Comparison of ENCODE assay signal across 8 cellular contexts in the genomic region with DNA sequence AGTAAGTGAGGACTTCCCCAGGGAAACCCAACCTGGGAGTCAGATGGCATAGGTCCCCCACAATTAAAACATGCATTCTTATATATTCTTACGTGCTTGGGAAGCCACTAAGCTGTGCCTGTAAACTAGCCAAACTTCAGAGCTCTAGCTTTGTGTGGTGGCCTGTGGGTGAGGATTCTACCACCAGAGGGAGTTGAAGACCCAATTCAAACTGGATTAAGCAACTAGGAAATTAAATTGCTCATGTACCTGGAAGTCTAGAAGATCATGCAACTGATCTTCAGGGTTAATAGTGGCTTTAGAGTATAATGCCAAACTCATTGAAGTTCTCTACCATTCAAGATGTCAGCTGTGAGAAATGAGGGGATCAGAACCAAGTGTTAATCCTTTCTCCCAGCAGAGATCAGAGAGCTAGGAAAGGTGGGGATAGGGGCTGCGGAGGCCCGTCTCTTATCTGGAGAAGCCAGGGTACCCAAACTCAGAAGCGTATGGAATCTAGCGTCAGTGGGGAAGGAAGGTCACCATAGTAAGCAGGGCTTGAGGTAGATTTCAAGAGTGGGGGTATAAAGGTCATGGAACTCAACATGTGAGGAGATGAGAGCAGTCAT. TPM values are rescaled to one million over a fixed set of nuclear protein-coding genes. Genes with fewer than 3 reads are reported as not detected.
A peak's percentile ranks its signal among the peaks of the same experiment; 100 is the strongest.
DNase-seq lines count a peak whose midpoint lies in the region; ATAC-seq, FAIRE-seq and TF ChIP-seq lines count a peak whose summit lies in the region.

No MANE protein-coding gene starts in this region.

- DNase-seq in Ammon's horn (ENCODE audit: low spot score) (peak; percentile 65), GM23338 (ENCODE audit: low spot score) (peak; percentile 58), NCI-H82 (lab: John Stamatoyannopoulos, UW) (peak; percentile 74), H1 (ENCODE audit: low read depth in 1 of 2, low spot score in 2 of 2) (no peak), nephron progenitor cell (peak; percentile 27), cortex of kidney (lab: John Stamatoyannopoulos, UW) (no peak), uterus (no peak)

- no peaks in the 10 kb centered on the region for H3K36me3 Mint-ChIP-seq in GM23338 (ENCODE audit: low read depth)
- H3K36me3 Mint-ChIP-seq in nephron progenitor cell (ENCODE audit: low read depth), result no peaks in the 10 kb centered on the region

- no peak overlapping the region for H2BK5ac ChIP-seq in H1 (ENCODE audit: low read depth, low read length)

- no peak overlapping the region for H2AFZ ChIP-seq in GM23338
- H2AFZ ChIP-seq in H1 (ENCODE audit: low read length), result no peak overlapping the region

- H3K79me2 ChIP-seq in GM23338 (replicated peaks; ENCODE audit: insufficient read depth) (no peaks in the 10 kb centered on the region), H1 (ENCODE audit: control insufficient read depth in 1 of 2, insufficient read depth in 2 of 2, low read length in 2 of 2) (no peaks in the 10 kb centered on the region)

- H4K8ac ChIP-seq in H1 (ENCODE audit: extremely low read depth, insufficient read depth, low read length), result no peak overlapping the region

- no peaks in the 10 kb centered on the region for H3K9me2 ChIP-seq in GM23338 (ENCODE audit: insufficient read depth)

- H3K36me3 ChIP-seq in GM23338 (ENCODE audit: insufficient read depth) (no peaks in the 10 kb centered on the region), H1 (ENCODE audit: control insufficient read depth in 2 of 4, insufficient read depth in 4 of 4, low read length in 3 of 4) (0 out of 8 replicates have a peak, but pooled peaks cover 0 to 2% (median 0%) of the 10 kb centered on the region in 4 experiments), uterus (no peaks in the 10 kb centered on the region)

- H3K4me3 ChIP-seq in GM23338 (no peak overlapping the region), H1 (ENCODE audit: extremely low read depth in 1 of 4, insufficient read depth in 2 of 4, low read depth in 3 of 4, low read length in 4 of 4) (no peak overlapping the region), uterus (no peak overlapping the region)

- H3K9me3 ChIP-seq in H1 (ENCODE audit: insufficient read depth in 2 of 2, low read depth in 1 of 2, low read length in 1 of 2), result no peaks in the 10 kb centered on the region
- no peaks in the 10 kb centered on the region for H3K9me3 ChIP-seq in uterus

- H2BK20ac ChIP-seq in H1 (ENCODE audit: low read length), result no peak overlapping the region

- H3F3A ChIP-seq in GM23338 (replicated peaks; ENCODE audit: low read depth), result no peaks in the 10 kb centered on the region

- no peak overlapping the region for H3K23ac ChIP-seq in H1 (ENCODE audit: insufficient read length)

- peak; percentile 19 for FAIRE-seq in H1 (lab: Jason Lieb, UNC)

- H3K79me1 ChIP-seq in H1 (ENCODE audit: low read depth, low read length), result no peaks in the 10 kb centered on the region; the same call in 1 of the 2 replicates

- no peak overlapping the region for H2BK120ac ChIP-seq in H1 (replicated peaks; ENCODE audit: low read depth, low read length)

- H3K4ac ChIP-seq in H1 (replicated peaks; ENCODE audit: insufficient read length, low read depth, low read length), result no peak overlapping the region

- H3K27ac Mint-ChIP-seq in GM23338, result no peak overlapping the region
- no peak overlapping the region for H3K27ac Mint-ChIP-seq in nephron progenitor cell

- TF ChIP-seq POLR2A in H1 (IDR thresholded peaks at IDR 0.05; ENCODE audit: control extremely low read depth in 1 of 2, low read depth in 2 of 2, low read length in 2 of 2) (no peak), uterus (IDR thresholded peaks at IDR 0.05) (no peak)

- ATAC-seq in GM23338 (peak; percentile 87), HG03378 (IDR thresholded peaks at IDR 0.05; ENCODE audit: unreplicated experiment) (no peak)

- no peak overlapping the region for H4K5ac ChIP-seq in H1 (ENCODE audit: insufficient read length, low read depth, low read length)

- no peak overlapping the region for H3K18ac ChIP-seq in H1 (ENCODE audit: extremely low read depth, low read length)

- no peak overlapping the region for H3K56ac ChIP-seq in H1 (replicated peaks; ENCODE audit: insufficient read length, low read depth, low read length)

- H2BK12ac ChIP-seq in H1 (ENCODE audit: low read depth, low read length), result 0 out of 2 replicates have a peak overlapping the region, but pooled peaks have one; percentile 18

- peaks cover 21% of the 10 kb centered on the region for H3K4me1 Mint-ChIP-seq in GM23338
- peaks cover 39% of the 10 kb centered on the region for H3K4me1 Mint-ChIP-seq in nephron progenitor cell

- H3K4me1 ChIP-seq in GM23338 (ENCODE audit: insufficient read depth) (peaks cover 3% of the 10 kb centered on the region; the same call in 1 of the 2 replicates), H1 (replicated peaks in 1 of 4; ENCODE audit: control insufficient read depth in 3 of 4, insufficient read depth in 4 of 4, low read length in 3 of 4) (peaks cover 0 to 9% (median 2%) of the 10 kb centered on the region in 4 experiments; a peak in 3 of 7 replicates), uterus (no peaks in the 10 kb centered on the region)

- H3K9me3 Mint-ChIP-seq in GM23338 (no peaks in the 10 kb centered on the region), nephron progenitor cell (no peaks in the 10 kb centered on the region)

- H3K4me2 ChIP-seq in GM23338, result no peak overlapping the region
- H3K4me2 ChIP-seq in H1 (ENCODE audit: insufficient read depth in 1 of 2, low read depth in 2 of 2, low read length in 2 of 2), result no peak overlapping the region

- CTCF ChIA-PET in H1 (lab: Charles Lee; ENCODE audit: partially characterized antibody), result interaction anchor here (0.6 to 1.9 kb wide), 27 partner anchors 8 to 1149 kb away, joined by 3 to 17 read pairs (median 4); no protein-coding TSS in a partner anchor

- no peak overlapping the region for H4K91ac ChIP-seq in H1 (replicated peaks; ENCODE audit: insufficient read length, low read length)

- POLR2A ChIA-PET in H1 (lab: Charles Lee; ENCODE audit: partially characterized antibody), result interaction anchor here (0.9 kb wide), 2 partner anchors 8 to 53 kb away, joined by 3 to 4 read pairs; no protein-coding TSS in a partner anchor

- H3K27me3 Mint-ChIP-seq in GM23338 (ENCODE audit: insufficient read depth, low read depth, poor library complexity) (peaks cover 3% of the 10 kb centered on the region), nephron progenitor cell (ENCODE audit: low read depth, poor library complexity) (peaks cover 3% of the 10 kb centered on the region)

- no peak for TF ChIP-seq EP300 in H1 (IDR thresholded peaks at IDR 0.05; ENCODE audit: borderline replicate concordance in 1 of 2, low read depth in 2 of 2, low read length in 2 of 2)

- TF ChIP-seq RAD21 in H1 (IDR thresholded peaks at IDR 0.05 in 1 of 2, conservative IDR thresholded peaks at IDR 0.05 in 1 of 2; ENCODE audit: low read depth in 2 of 2, low read length in 2 of 2), result peak; percentile 42 to 56

- intact Hi-C loops in uterus (cut with DNase I; ENCODE audit: low total_unique reads), result loop anchor here (10.0 kb wide), 1 partner anchor 416 kb away; no protein-coding TSS in a partner anchor

- H4K20me1 ChIP-seq in GM23338 (replicated peaks; ENCODE audit: insufficient read depth) (no peaks in the 10 kb centered on the region; the same call in 1 of the 2 replicates), H1 (replicated peaks in 1 of 2; ENCODE audit: control insufficient read depth in 1 of 2, insufficient read depth in 2 of 2, low read length in 2 of 2) (peaks cover 0 to 4% of the 10 kb centered on the region in 2 experiments)

- no peak overlapping the region for H3K14ac ChIP-seq in H1 (ENCODE audit: insufficient read length)

- TF ChIP-seq CTCF in GM23338 (conservative IDR thresholded peaks at IDR 0.05; ENCODE audit: low read depth in 2 of 2), result peak; percentile 68 to 81
- TF ChIP-seq CTCF in H1 (IDR thresholded peaks at IDR 0.05; ENCODE audit: control extremely low read depth in 1 of 3, insufficient read depth in 1 of 3, low read depth in 1 of 3, low read length in 3 of 3), result peak in 2 of 3 experiments; percentile 68 to 71; a peak in 3 of 4 replicates
- peak; percentile 60 for TF ChIP-seq CTCF in nephron progenitor cell (IDR thresholded peaks at IDR 0.05)
- TF ChIP-seq CTCF in uterus (IDR thresholded peaks at IDR 0.05), result peak in 2 of 4 experiments; percentile 10 to 37

- WGBS in H1 (ENCODE audit: extremely low coverage in 1 of 2, insufficient coverage in 1 of 2, insufficient read length in 1 of 2, insufficient replicate concordance in 2 of 2, low coverage in 1 of 2, low lambda C conversion rate in 2 of 2, missing lambda C conversion rate in 1 of 2), 2 experiments, result 91% methylated on average over 5 of the region's 5 CpGs; no CpG with 5 or more reads in 1 of the 2 experiments

- H2BK15ac ChIP-seq in H1 (ENCODE audit: low read length), result no peak overlapping the region

- no peaks in the 10 kb centered on the region for H3K23me2 ChIP-seq in H1 (ENCODE audit: low read depth, low read length)

- H3K27me3 ChIP-seq in GM23338 (ENCODE audit: insufficient read depth), result no peaks in the 10 kb centered on the region
- H3K27me3 ChIP-seq in H1 (replicated peaks in 1 of 4; ENCODE audit: control insufficient read depth in 3 of 4, extremely low read depth in 1 of 4, insufficient read depth in 3 of 4, low read length in 3 of 4), result peaks cover 0 to 1% (median 0%) of the 10 kb centered on the region in 4 experiments; a peak in 1 of 7 replicates
- H3K27me3 ChIP-seq in uterus, result no peaks in the 10 kb centered on the region

- no peak overlapping the region for H2AK5ac ChIP-seq in H1 (ENCODE audit: low read depth, low read length)

- no peak overlapping the region for H3K9ac ChIP-seq in H1 (replicated peaks in 1 of 4; ENCODE audit: extremely low read depth in 1 of 4, low read depth in 3 of 4, low read length in 3 of 4)

- H3K4me3 Mint-ChIP-seq in GM23338 (no peak overlapping the region), nephron progenitor cell (no peak overlapping the region)

- no peak overlapping the region for H3K27ac ChIP-seq in GM23338 (ENCODE audit: low read depth)
- no peak overlapping the region for H3K27ac ChIP-seq in H1 (ENCODE audit: low read depth, low read length)
- no peak overlapping the region for H3K27ac ChIP-seq in uterus

TF ChIP-seq in GM23338, 12 proteins besides CTCF, POLR2A, EP300 and RAD21 (continues in another document):
- TF ChIP-seq CREB1 (CRISPR knock-in tag; IDR thresholded peaks at IDR 0.05; ENCODE audit: low read depth), result no peak

RNA-seq across cellular contexts. Expression of a gene that starts 53.2 kb away (rescaled TPM):
- total RNA-seq in GM23338 (2014; rRNA removed; shearing (Covaris generic)), result 0.24 and 0.47 TPM in 2 replicates
- polyA plus RNA-seq in GM23338 (2016; fragmentation: Nextera tagmentation; extraction: Ambion mirVana) (0.17 and 0.21 TPM in 2 replicates), H1 (2011; rRNA removed) (0.14 and 0.20 TPM in 2 replicates)
- total RNA-seq in H1 (2021; fragmentation: NEBNext Ultra II Directional; extraction: Animal tissue kit (Norgen Biotek cat#: 25700)), result 0.48 TPM in 1 of 2 replicates, not detected in the other
- polyA plus RNA-seq in H1 (2011; cell fraction: cytosol; rRNA removed), result 0.36 TPM
- 0.46 TPM for polyA plus RNA-seq in H1 (2011; cell fraction: nucleus; rRNA removed)
- 0.15 to 0.29 TPM (median 0.19 TPM) in 4 replicates for polyA plus RNA-seq in H1 (2012, experiment 1 of 2)
- not detected for polyA plus RNA-seq in H1 (2012, experiment 2 of 2)
- 0.10 TPM for polyA plus RNA-seq in H1 (2013, experiment 1 of 2)
- polyA plus RNA-seq in H1 (2013, experiment 2 of 2), result 0.07 TPM
- 0.38 and 0.76 TPM in 2 replicates for polyA minus RNA-seq in H1 (2011; rRNA and poly(A)+ RNA removed)
- polyA minus RNA-seq in H1 (2011; cell fraction: cytosol; rRNA and poly(A)+ RNA removed), result 0.29 TPM
- 1.8 TPM for polyA minus RNA-seq in H1 (2011; cell fraction: nucleus; rRNA and poly(A)+ RNA removed)
- total RNA-seq in uterus, result 10 to 100 TPM in 3 of 4 donors, 1 to 10 TPM in 1; 4.7 to 23.2 (median 16.8) TPM

Comparison
In these comparisons a context has a peak if more than half of its experiments do, and no peak if none do; other contexts are left out.
1. DNase-seq: peak in Ammon's horn (single experiment), GM23338 (single experiment), NCI-H82 (single experiment) and nephron progenitor cell (single experiment); none in H1 (0 of 2), cortex of kidney (single experiment) and uterus (0 of 2).